Comparison of ENCODE assay signal across 8 cellular contexts in genomic region chr5:1593785-1594335, GRCh38.
DNase-seq lines count a peak whose midpoint lies in the region; TF ChIP-seq lines count a peak whose summit lies in the region.
"Not testable (repeated sequence)": the region's sequence is repeated elsewhere in the genome, so short reads cannot be mapped to it uniquely, and the experiment has no call there.

No MANE protein-coding gene starts in this region.

- H2BK12ac ChIP-seq in H9 (ENCODE audit: insufficient read length, low read depth, low read length); neuronal stem cell (ENCODE audit: low read length): not testable (repeated sequence)

- H3K4me3 ChIP-seq in GM12864 (ENCODE audit: low read depth, low read length) (peak overlapping the region; percentile 93), ectodermal cell (ENCODE audit: insufficient read depth, low read depth, low read length) (peak overlapping the region; percentile 53), iPS-18c (ENCODE audit: insufficient read depth, low read depth, low read length) (peak overlapping the region; percentile 68), neuronal stem cell (ENCODE audit: low read length in 2 of 2) (peak overlapping the region; percentile 55 to 94), tibial nerve (peak overlapping the region in 3 of 4 donors; percentile 37 to 60 (median 55))

- H2BK5ac ChIP-seq in H9 (ENCODE audit: insufficient read length, low read length); neuronal stem cell (ENCODE audit: low read length): not testable (repeated sequence)

- H2BK120ac ChIP-seq in H9 (ENCODE audit: low read depth, low read length, poor library complexity, severe bottlenecking); neuronal stem cell (ENCODE audit: low read depth, low read length): not testable (repeated sequence)

- not testable (repeated sequence) for H3K23me2 ChIP-seq in H9 (ENCODE audit: insufficient read length, low read depth, low read length, poor library complexity, severe bottlenecking)

- CTCF ChIA-PET in activated CD4-positive, alpha-beta memory T cell treated with anti-CD3 and anti-CD28 coated beads for 36 hours (lab: Charles Lee) = interaction anchor here (0.6 to 1.3 kb wide), 6 partner anchors 57 to 992 kb away, joined by 3 to 5 read pairs (median 3); no protein-coding TSS in a partner anchor

- H3K27me3 Mint-ChIP-seq in H9 (ENCODE audit: low read depth); IgD-negative memory B cell; activated CD4-positive, alpha-beta memory T cell treated with anti-CD3 and anti-CD28 coated beads for 36 hours: not testable (repeated sequence)

- H3K18ac ChIP-seq in H9 (ENCODE audit: insufficient read length, low read depth, low read length) = not testable (repeated sequence)
- peak overlapping the region; percentile 78 for H3K18ac ChIP-seq in neuronal stem cell (ENCODE audit: low read length)

- not testable (repeated sequence) for H3K36me3 ChIP-seq in ectodermal cell (ENCODE audit: control insufficient read depth, insufficient read depth, low read length); neuronal stem cell (replicated peaks in 1 of 2; ENCODE audit: control insufficient read depth in 2 of 2, insufficient read depth in 2 of 2, low read length in 2 of 2)
- H3K36me3 ChIP-seq in tibial nerve = peaks cover 0 to 20% (median 2%) of the 10 kb centered on the region in 3 donors

- DNase-seq in GM12864 (ENCODE audit: low read depth); activated CD4-positive, alpha-beta memory T cell treated with anti-CD3 and anti-CD28 coated beads for 36 hours; neuronal stem cell (ENCODE audit: low spot score); tibial nerve (ENCODE audit: low spot score in 2 of 2): not testable (repeated sequence)
- peak; percentile 34 for DNase-seq in H9

- H3K27ac ChIP-seq in H9 (ENCODE audit: insufficient read length, low read depth, low read length); ectodermal cell (ENCODE audit: insufficient read depth, low read depth, low read length, poor library complexity, severe bottlenecking); neuronal stem cell (replicated peaks; ENCODE audit: low read length): not testable (repeated sequence)
- peak overlapping the region; percentile 19 to 68 (median 65) for H3K27ac ChIP-seq in tibial nerve

- not testable (repeated sequence) for H4K5ac ChIP-seq in H9 (ENCODE audit: insufficient read length, low read depth, low read length)

- H3K56ac ChIP-seq in H9 (ENCODE audit: insufficient read length, low read depth, low read length) = not testable (repeated sequence)

- not testable (repeated sequence) for H4K20me1 ChIP-seq in H9 (ENCODE audit: control insufficient read depth, insufficient read depth, insufficient read length)

- POLR2A ChIA-PET in activated CD4-positive, alpha-beta memory T cell treated with anti-CD3 and anti-CD28 coated beads for 36 hours (lab: Charles Lee) = not testable (repeated sequence)

- H2BK20ac ChIP-seq in H9 (ENCODE audit: low read depth, low read length, poor library complexity, severe bottlenecking) = not testable (repeated sequence)

- not testable (repeated sequence) for H3K14ac ChIP-seq in H9 (ENCODE audit: insufficient read depth, low read length)
- H3K14ac ChIP-seq in neuronal stem cell (ENCODE audit: low read length) = peak overlapping the region; percentile 56

- not testable (repeated sequence) for H3K27ac Mint-ChIP-seq in H9; activated CD4-positive, alpha-beta memory T cell treated with anti-CD3 and anti-CD28 coated beads for 36 hours
- peak overlapping the region; percentile 68 to 92 (median 81) for H3K27ac Mint-ChIP-seq in IgD-negative memory B cell

- TF ChIP-seq POLR2A in tibial nerve (IDR thresholded peaks at IDR 0.05) = not testable (repeated sequence)

- not testable (repeated sequence) for H4K91ac ChIP-seq in H9 (ENCODE audit: insufficient read length, low read depth, low read length); neuronal stem cell (ENCODE audit: low read depth, low read length, poor library complexity)

- not testable (repeated sequence) for H3K9me3 ChIP-seq in H9 (ENCODE audit: control insufficient read depth, low read depth, low read length); ectodermal cell (ENCODE audit: control insufficient read depth, low read length); iPS-18c (ENCODE audit: control insufficient read depth, insufficient read depth, low read length); neuronal stem cell (replicated peaks in 1 of 2; ENCODE audit: control insufficient read depth in 2 of 2, insufficient read depth in 1 of 2, low read depth in 1 of 2, low read length in 2 of 2); tibial nerve

- TF ChIP-seq EP300 in tibial nerve (IDR thresholded peaks at IDR 0.05) = not testable (repeated sequence)

- H2BK15ac ChIP-seq in H9 (ENCODE audit: low read depth, low read length) = not testable (repeated sequence)
- peak overlapping the region; percentile 17 for H2BK15ac ChIP-seq in neuronal stem cell (ENCODE audit: low read length)

- TF ChIP-seq CTCF in GM12864 (IDR thresholded peaks at IDR 0.05; ENCODE audit: low read depth, low read length, missing control alignments); H9 (conservative IDR thresholded peaks at IDR 0.05); tibial nerve (IDR thresholded peaks at IDR 0.05): not testable (repeated sequence)

- not testable (repeated sequence) for H3K23ac ChIP-seq in H9 (ENCODE audit: insufficient read length, low read depth, low read length)
- peak overlapping the region; percentile 80 for H3K23ac ChIP-seq in neuronal stem cell (ENCODE audit: low read depth, low read length, poor library complexity)

- intact Hi-C loops in activated CD4-positive, alpha-beta memory T cell treated with anti-CD3 and anti-CD28 coated beads for 36 hours (cut with micrococcal nuclease) = loop anchor here (2.0 to 10.0 kb wide), 2 partner anchors 47 to 59 kb away; no protein-coding TSS in a partner anchor

- H3K9ac ChIP-seq in H9 (ENCODE audit: extremely low read depth, insufficient read length, low read length) = not testable (repeated sequence)
- H3K9ac ChIP-seq in neuronal stem cell (ENCODE audit: low read depth, low read length, poor library complexity) = peak overlapping the region; percentile 91

- no CpG with 5 or more reads among the region's 32 CpGs for WGBS in H9 (ENCODE audit: extremely low coverage, insufficient read length, low lambda C conversion rate)
- 6% methylated on average over 29 of the region's 32 CpGs for whole genome bisulfite sequencing in ectodermal cell, 2 experiments
- WGBS in neuronal stem cell (ENCODE audit: extremely low coverage in 2 of 2, insufficient read length in 2 of 2, insufficient replicate concordance in 1 of 2), 2 donors = no CpG with 5 or more reads among the region's 32 CpGs
- 20 to 29% methylated on average over 7 to 12 of the region's 32 CpGs for WGBS in tibial nerve, 2 donors

- not testable (repeated sequence) for H3K79me2 ChIP-seq in H9 (ENCODE audit: insufficient read depth, low read length)

- not testable (repeated sequence) for H2AK5ac ChIP-seq in H9 (ENCODE audit: insufficient read length, low read length); neuronal stem cell (ENCODE audit: low read depth, low read length)

- H3K4me2 ChIP-seq in H9 (ENCODE audit: insufficient read depth, insufficient read length, low read length) (peak overlapping the region; percentile 11), neuronal stem cell (ENCODE audit: insufficient read depth, low read length, poor library complexity, severe bottlenecking) (peak overlapping the region; percentile 67)

- peak overlapping the region; percentile 83 to 84 for H3K4me3 Mint-ChIP-seq in H9
- peak overlapping the region; percentile 83 to 93 (median 90) for H3K4me3 Mint-ChIP-seq in IgD-negative memory B cell
- peak overlapping the region; percentile 63 for H3K4me3 Mint-ChIP-seq in activated CD4-positive, alpha-beta memory T cell treated with anti-CD3 and anti-CD28 coated beads for 36 hours

- not testable (repeated sequence) for H3K79me1 ChIP-seq in H9 (ENCODE audit: insufficient read depth, low read depth, low read length, poor library complexity, severe bottlenecking); neuronal stem cell (ENCODE audit: low read depth, low read length)

- H3T11ph ChIP-seq in H9 (ENCODE audit: low read length) = not testable (repeated sequence)

- H3K4ac ChIP-seq in H9 (ENCODE audit: low read depth, low read length); neuronal stem cell (ENCODE audit: low read length): not testable (repeated sequence)

- not testable (repeated sequence) for H3K4me1 ChIP-seq in H9 (ENCODE audit: insufficient read depth, low read length); ectodermal cell (ENCODE audit: control insufficient read depth, insufficient read depth, low read length); neuronal stem cell (ENCODE audit: control insufficient read depth in 2 of 2, insufficient read depth in 1 of 2, low read depth in 1 of 2, low read length in 2 of 2)
- H3K4me1 ChIP-seq in tibial nerve = peaks cover 0 to 11% (median 0%) of the 10 kb centered on the region in 4 donors

- H3K4me1 Mint-ChIP-seq in H9 = peaks cover 22 to 31% of the 10 kb centered on the region in 2 experiments
- H3K4me1 Mint-ChIP-seq in IgD-negative memory B cell = peaks cover 6 to 13% (median 10%) of the 10 kb centered on the region in 3 donors
- H3K4me1 Mint-ChIP-seq in activated CD4-positive, alpha-beta memory T cell treated with anti-CD3 and anti-CD28 coated beads for 36 hours (ENCODE audit: low read depth) = not testable (repeated sequence)

- H3K9me3 Mint-ChIP-seq in H9; IgD-negative memory B cell; activated CD4-positive, alpha-beta memory T cell treated with anti-CD3 and anti-CD28 coated beads for 36 hours: not testable (repeated sequence)

- not testable (repeated sequence) for H4K8ac ChIP-seq in H9 (replicated peaks; ENCODE audit: insufficient read length, low read depth, low read length)
- peak overlapping the region; percentile 82 for H4K8ac ChIP-seq in neuronal stem cell (ENCODE audit: low read depth, low read length)

- H3K27me3 ChIP-seq in H9 (ENCODE audit: insufficient read depth, low read length); ectodermal cell (ENCODE audit: control insufficient read depth, insufficient read depth, low read length, poor library complexity, severe bottlenecking); neuronal stem cell (ENCODE audit: control insufficient read depth in 3 of 3, insufficient read depth in 3 of 3, low read depth in 1 of 3, low read length in 3 of 3); tibial nerve: not testable (repeated sequence)

- H2AFZ ChIP-seq in H9 (ENCODE audit: low read length) = not testable (repeated sequence)
- peak overlapping the region; percentile 92 for H2AFZ ChIP-seq in neuronal stem cell (ENCODE audit: low read length)

- H3K36me3 Mint-ChIP-seq in H9 (ENCODE audit: insufficient read depth in 1 of 3, low read depth in 3 of 3) = peaks cover 10 to 42% (median 32%) of the 10 kb centered on the region in 3 experiments; a peak in 6 of 7 replicates
- H3K36me3 Mint-ChIP-seq in IgD-negative memory B cell; activated CD4-positive, alpha-beta memory T cell treated with anti-CD3 and anti-CD28 coated beads for 36 hours: not testable (repeated sequence)
